25 cellular contexts compared by ENCODE assay signal in the genomic region with DNA sequence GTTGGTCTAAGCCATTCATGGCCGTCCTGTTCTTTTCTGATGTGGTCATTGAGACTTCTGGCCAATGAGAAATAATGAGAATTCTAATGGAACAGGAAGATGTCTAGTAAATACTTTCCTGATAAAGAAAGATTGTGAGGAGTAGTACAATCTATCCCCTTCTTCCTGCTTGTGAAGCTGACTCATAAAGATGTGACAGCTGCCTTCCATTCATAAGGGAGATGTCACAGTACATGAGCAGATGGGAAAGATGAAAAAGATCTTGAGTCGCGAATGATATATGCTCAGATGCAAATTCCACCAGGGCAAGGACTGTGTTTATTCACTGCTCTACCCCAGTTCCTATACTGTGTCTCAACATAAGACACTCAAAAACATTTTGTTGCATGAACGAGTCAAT.
DNase-seq lines count a peak whose midpoint lies in the region; ATAC-seq and TF ChIP-seq lines count a peak whose summit lies in the region.
"Had no signal": no experiment of that assay in that cellular context is flagged by ENCODE, and none has a peak within 500 bp of the region (broad histone marks: within the 10 kb centered on the region; RNA-seq: fewer than 3 reads in every experiment).

No MANE protein-coding gene starts in this region.

- in situ Hi-C loops in IMR-90 (cut with MboI; ENCODE audit: low sequenced_read_pairs) = loop anchor here (5.0 to 10.0 kb wide), 3 partner anchors 59 to 324 kb away; no protein-coding TSS in a partner anchor
- in situ Hi-C loops in astrocyte of the spinal cord (cut with HindIII; ENCODE audit: low sequenced_read_pairs) = no loop called here

- H3K23ac ChIP-seq in IMR-90 (ENCODE audit: low read depth, low read length) = peak overlapping the region; percentile 72

- H3K27ac Mint-ChIP-seq in activated naive CD4-positive, alpha-beta T cell treated with anti-CD3 and anti-CD28 coated beads, Interleukin-2, amount 50 U/mL, for 72 hours = no peak overlapping the region
- H3K27ac Mint-ChIP-seq: activated CD8-positive, alpha-beta T cell treated with anti-CD3 and anti-CD28 coated beads for 36 hours; immature natural killer cell; neural progenitor cell had no signal

- H3K4me3 ChIP-seq in IMR-90 (ENCODE audit: insufficient read depth, low read depth, low read length) = no peak overlapping the region
- H3K4me3 ChIP-seq in astrocyte of the spinal cord (ENCODE audit: low read depth, low read length) = no peak overlapping the region
- H3K4me3 ChIP-seq: esophagus squamous epithelium, heart left ventricle, mucosa of descending colon, neural progenitor cell had no signal

- no peaks in the 10 kb centered on the region for H3K36me3 Mint-ChIP-seq in activated naive CD4-positive, alpha-beta T cell treated with anti-CD3 and anti-CD28 coated beads, Interleukin-2, amount 50 U/mL, for 72 hours
- H3K36me3 Mint-ChIP-seq: immature natural killer cell, neural progenitor cell had no signal

- no peaks in the 10 kb centered on the region for H3K27me3 ChIP-seq in IMR-90 (ENCODE audit: control insufficient read depth, insufficient read depth, low read length)
- H3K27me3 ChIP-seq: esophagus squamous epithelium, neural progenitor cell had no signal

- peak overlapping the region; percentile 59 for H2AFZ ChIP-seq in IMR-90 (replicated peaks; ENCODE audit: low read length, poor library complexity)
- H2AFZ ChIP-seq: neural progenitor cell had no signal

- peak overlapping the region; percentile 99 for H2BK20ac ChIP-seq in IMR-90 (ENCODE audit: low read depth, low read length)

- intact Hi-C loops in IMR-90 (cut with micrococcal nuclease) = loop anchor here (5.0 kb wide), 2 partner anchors 109 to 141 kb away; no protein-coding TSS in a partner anchor

- peaks cover 7 to 33% of the 10 kb centered on the region in 2 experiments; a peak in 2 of 4 replicates for H3K79me1 ChIP-seq in IMR-90 (ENCODE audit: low read depth in 1 of 2, low read length in 2 of 2)

- peak overlapping the region; percentile 7; the same call in 1 of the 2 replicates for H3K4me2 ChIP-seq in IMR-90 (ENCODE audit: low read depth, low read length)
- H3K4me2 ChIP-seq: neural progenitor cell had no signal

- peak overlapping the region; percentile 90 for H4K91ac ChIP-seq in IMR-90 (ENCODE audit: insufficient read depth, low read depth, low read length)

- peak overlapping the region; percentile 76 for H3K56ac ChIP-seq in IMR-90 (ENCODE audit: extremely low read depth, insufficient read depth, low read length)

- H2BK120ac ChIP-seq in IMR-90 (ENCODE audit: low read depth, low read length) = peak overlapping the region; percentile 96

- H3K9ac ChIP-seq in IMR-90 (ENCODE audit: low read depth, low read length) = no peak overlapping the region
- H3K9ac ChIP-seq: neural progenitor cell had no signal

- TF ChIP-seq CTCF in IMR-90 (conservative IDR thresholded peaks at IDR 0.05; ENCODE audit: low read depth, low read length) (no peak), astrocyte of the spinal cord (IDR thresholded peaks at IDR 0.05; ENCODE audit: low read depth, low read length) (no peak)

- no peak; the same call in 1 of the 2 replicates for TF ChIP-seq RAD21 in IMR-90 (IDR thresholded peaks at IDR 0.05; ENCODE audit: low read length)

- H2AK5ac ChIP-seq in IMR-90 (ENCODE audit: low read depth, low read length) = peak overlapping the region; percentile 99

- H4K20me1 ChIP-seq in IMR-90 (ENCODE audit: insufficient read depth, low read length) = no peaks in the 10 kb centered on the region

- peak overlapping the region; percentile 93 for H3K27ac ChIP-seq in IMR-90 (ENCODE audit: insufficient read depth, low read length)
- H3K27ac ChIP-seq: esophagus squamous epithelium, neural progenitor cell had no signal

- BruUV-seq in IMR-90 (replicated peaks; lab: Mats Ljungman, UMichigan) = no TSS peak

- WGBS in IMR-90 (ENCODE audit: extremely low coverage in 2 of 2, insufficient read length in 1 of 2), 2 experiments = no CpG with 5 or more reads among the region's 4 CpGs

- H2AK9ac ChIP-seq in IMR-90 (replicated peaks; ENCODE audit: low read depth, low read length, poor library complexity) = no peak overlapping the region

- dilution Hi-C loops in IMR-90 (cut with HindIII; ENCODE audit: low sequenced_read_pairs, unreplicated experiment) = no loop called here

- H3K36me3 ChIP-seq in IMR-90 (ENCODE audit: control insufficient read depth, insufficient read depth, low read length) = no peaks in the 10 kb centered on the region
- H3K36me3 ChIP-seq: esophagus squamous epithelium, heart left ventricle, neural progenitor cell had no signal

- peaks cover 27% of the 10 kb centered on the region for H3K4me1 ChIP-seq in IMR-90 (ENCODE audit: control insufficient read depth, insufficient read depth, low read length)

- peak overlapping the region; percentile 95 for H3K14ac ChIP-seq in IMR-90 (replicated peaks; ENCODE audit: low read depth, low read length)

- H2BK5ac ChIP-seq in IMR-90 (ENCODE audit: low read depth, low read length, poor library complexity, severe bottlenecking) = peak overlapping the region; percentile 97

- ATAC-seq in IMR-90 (ENCODE audit: low read depth) = peak; percentile 41
- ATAC-seq in activated naive CD4-positive, alpha-beta T cell treated with anti-CD3 and anti-CD28 coated beads, Interleukin-2, amount 50 U/mL, for 72 hours = no peak
- no peak for ATAC-seq in HG02981 (IDR thresholded peaks at IDR 0.05; ENCODE audit: unreplicated experiment)
- ATAC-seq: activated CD8-positive, alpha-beta T cell treated with anti-CD3 and anti-CD28 coated beads for 36 hours; heart left ventricle; mucosa of descending colon had no signal

- CTCF ChIA-PET in IMR-90 (lab: Yijun Ruan, JAX) = interaction anchor here (0.8 kb wide), 1 partner anchor 146 kb away, joined by 3 read pairs; no protein-coding TSS in a partner anchor

- peak; percentile 94 for DNase-seq in IMR-90
- DNase-seq in astrocyte of the spinal cord (ENCODE audit: low read depth, low spot score) = peak; percentile 22
- DNase-seq in hepatic stellate cell (ENCODE audit: low spot score) = peak; percentile 59
- no peak for DNase-seq in pons (ENCODE audit: low spot score)
- no peak for DNase-seq in activated naive CD4-positive, alpha-beta T cell treated with anti-CD3 and anti-CD28 coated beads, Interleukin-2, amount 50 U/mL, for 72 hours (ENCODE audit: low spot score in 2 of 2)
- no peak for DNase-seq in NCI-H69 (lab: John Stamatoyannopoulos, UW)
- DNase-seq: activated CD4-positive, CD25-positive, alpha-beta regulatory T cell; activated CD8-positive, alpha-beta T cell treated with anti-CD3 and anti-CD28 coated beads for 36 hours; activated naive CD4-positive, alpha-beta T cell; AML-193; cerebellar nuclear complex; DND-41; effector memory CD4-positive, alpha-beta T cell; esophagus squamous epithelium; heart left ventricle; immature natural killer cell; Karpas-422; mucosa of descending colon; NCI-H1048; NCI-H510A; RPMI8226; stimulated activated CD4-positive, alpha-beta T cell treated with anti-CD3 and anti-CD28 coated beads, Interleukin-4, amount 100 ng/mL, for 1 hour; trophoblast cell had no signal

- peak overlapping the region; percentile 76; the same call in 1 of the 2 replicates for H4K5ac ChIP-seq in IMR-90 (ENCODE audit: low read depth, low read length)

- POLR2A ChIA-PET in IMR-90 (lab: Charles Lee; ENCODE audit: unreplicated experiment) = no interaction called here

- peak overlapping the region; percentile 97 for H3K4ac ChIP-seq in IMR-90 (ENCODE audit: low read depth, low read length)

- peaks cover 31% of the 10 kb centered on the region for H3K9me1 ChIP-seq in IMR-90 (ENCODE audit: insufficient read depth, low read length)

- peaks cover 0 to 3% of the 10 kb centered on the region in 2 donors for H3K9me3 Mint-ChIP-seq in activated naive CD4-positive, alpha-beta T cell treated with anti-CD3 and anti-CD28 coated beads, Interleukin-2, amount 50 U/mL, for 72 hours
- H3K9me3 Mint-ChIP-seq: activated CD8-positive, alpha-beta T cell treated with anti-CD3 and anti-CD28 coated beads for 36 hours; immature natural killer cell; neural progenitor cell had no signal

- no peaks in the 10 kb centered on the region for H3K9me3 ChIP-seq in IMR-90 (ENCODE audit: control insufficient read depth, insufficient read depth, low read length)
- H3K9me3 ChIP-seq: esophagus squamous epithelium, heart left ventricle, mucosa of descending colon had no signal

- H2BK15ac ChIP-seq in IMR-90 (ENCODE audit: low read depth, low read length) = peak overlapping the region; percentile 98; the same call in 2 of the 3 replicates

- TF ChIP-seq POLR2A in IMR-90 (IDR thresholded peaks at IDR 0.05; ENCODE audit: low read depth, low read length) = no peak

- H3K18ac ChIP-seq in IMR-90 (ENCODE audit: low read depth, low read length) = peak overlapping the region; percentile 97

- H4K8ac ChIP-seq in IMR-90 (ENCODE audit: low read depth in 2 of 2, low read length in 2 of 2) = peak overlapping the region; percentile 42 to 90

TF ChIP-seq in IMR-90, 13 proteins besides CTCF, POLR2A, EP300 and RAD21:
- no peak for TF ChIP-seq MXI1 (IDR thresholded peaks at IDR 0.05; ENCODE audit: borderline replicate concordance, low read depth, low read length)
- TF ChIP-seq NFE2L2 (IDR thresholded peaks at IDR 0.05; ENCODE audit: low read depth, low read length) = no peak
- peak; percentile 9 for TF ChIP-seq RCOR1 (IDR thresholded peaks at IDR 0.05; ENCODE audit: insufficient replicate concordance, low read length)
- TF ChIP-seq FOS (IDR thresholded peaks at IDR 0.05; ENCODE audit: low read depth, low read length) = peak; percentile 24; the same call in 1 of the 2 replicates
- TF ChIP-seq CEBPB (IDR thresholded peaks at IDR 0.05; ENCODE audit: low read depth, low read length) = 0 out of 2 replicates have a peak, but pooled peaks have one; percentile 15

Comparison
In these comparisons a context has a peak if more than half of its experiments do, and no peak if none do; other contexts are left out.
1. DNase-seq: peak in IMR-90 (single experiment), astrocyte of the spinal cord (single experiment) and hepatic stellate cell (single experiment); none in pons (single experiment), activated naive CD4-positive, alpha-beta T cell treated with anti-CD3 and anti-CD28 coated beads, Interleukin-2, amount 50 U/mL, for 72 hours (0 of 2) and NCI-H69 (single experiment).